15 cellular contexts compared by ENCODE assay signal in the genomic region with DNA sequence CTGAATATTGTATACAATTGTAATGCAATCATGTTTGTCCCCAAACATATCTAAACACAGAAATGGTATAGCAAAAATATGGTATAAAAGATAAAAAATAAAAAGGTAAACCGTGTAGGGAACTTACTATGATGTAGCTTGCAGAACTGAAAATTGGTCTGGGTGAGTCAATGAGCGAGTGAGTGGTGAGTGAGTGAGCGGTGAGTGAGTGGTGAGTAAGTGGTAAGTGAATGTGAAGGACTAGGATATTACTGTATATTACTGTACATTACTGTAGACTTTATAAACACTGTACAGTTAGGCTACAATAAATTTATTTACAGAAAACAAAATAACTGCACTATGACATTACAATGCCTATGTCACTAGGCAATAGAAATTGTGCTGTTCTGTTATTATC.
A peak's percentile ranks its signal among the peaks of the same experiment; 100 is the strongest.
DNase-seq lines count a peak whose midpoint lies in the region; ATAC-seq and TF ChIP-seq lines count a peak whose summit lies in the region.
"Had no signal": no experiment of that assay in that cellular context is flagged by ENCODE, and none has a peak within 500 bp of the region (broad histone marks: within the 10 kb centered on the region; RNA-seq: fewer than 3 reads in every experiment).

No MANE protein-coding gene starts in this region.

- no peak overlapping the region for H3K9ac ChIP-seq in mammary epithelial cell (ENCODE audit: insufficient read depth, low read length)

- no peak overlapping the region for H3K4me2 ChIP-seq in mammary epithelial cell (ENCODE audit: insufficient read depth, low read depth, low read length)

- no peak overlapping the region for H3K27ac Mint-ChIP-seq in HFFc6
- H3K27ac Mint-ChIP-seq: CD4-positive, alpha-beta memory T cell had no signal

- H3K36me3 ChIP-seq in Panc1 (ENCODE audit: control insufficient read depth, insufficient read depth, low read length) (no peaks in the 10 kb centered on the region), mammary epithelial cell (ENCODE audit: insufficient read depth, low read length) (no peaks in the 10 kb centered on the region)

- no peak overlapping the region for H2AFZ ChIP-seq in mammary epithelial cell (ENCODE audit: low read depth, low read length)

- H4K20me1 ChIP-seq in mammary epithelial cell (ENCODE audit: insufficient read depth, low read length) = no peaks in the 10 kb centered on the region

- H3K4me3 ChIP-seq in Panc1 (ENCODE audit: low read depth in 2 of 2, low read length in 2 of 2) (no peak overlapping the region), mammary epithelial cell (replicated peaks in 1 of 3; ENCODE audit: insufficient read depth in 1 of 3, low read depth in 2 of 3, low read length in 3 of 3) (no peak overlapping the region)
- H3K4me3 ChIP-seq: SK-N-MC had no signal

- in situ Hi-C loops in Panc1 (cut with HindIII; ENCODE audit: low pct_unique_long_range_greater_than_20kb, low sequenced_read_pairs) = no loop called here
- in situ Hi-C loops in mammary epithelial cell (cut with MboI; ENCODE audit: low sequenced_read_pairs in 2 of 2) = no loop called here

- WGBS in mammary epithelial cell (ENCODE audit: low coverage, missing lambda C conversion rate) = 73% methylated on average over 3 of the region's 3 CpGs

- no peak for ATAC-seq in Panc1
- ATAC-seq in GM18907 (IDR thresholded peaks at IDR 0.05; ENCODE audit: unreplicated experiment) = no peak
- no peak for ATAC-seq in HG02840 (IDR thresholded peaks at IDR 0.05; ENCODE audit: low FRiP score, unreplicated experiment)
- ATAC-seq: Right ventricle myocardium inferior had no signal

- POLR2A ChIA-PET in Panc1 (lab: Charles Lee) = no interaction called here

- H3K9me3 Mint-ChIP-seq in HFFc6 = peaks cover 4% of the 10 kb centered on the region

- H3K9me3 ChIP-seq in Panc1 (ENCODE audit: control insufficient read depth, insufficient read depth, low read depth, low read length) (no peaks in the 10 kb centered on the region), mammary epithelial cell (replicated peaks; ENCODE audit: insufficient read depth, low read length) (no peaks in the 10 kb centered on the region)

- dilution Hi-C loops in mammary epithelial cell (cut with HindIII; ENCODE audit: low sequenced_read_pairs) = no loop called here

- H3K27ac ChIP-seq in Panc1 (ENCODE audit: low read length) = no peak overlapping the region
- H3K27ac ChIP-seq in mammary epithelial cell (ENCODE audit: insufficient read depth, low read depth, low read length) = no peak overlapping the region
- H3K27ac ChIP-seq: SK-N-MC had no signal

- H3K4me3 Mint-ChIP-seq in HFFc6 = no peak overlapping the region
- H3K4me3 Mint-ChIP-seq: CD4-positive, alpha-beta memory T cell had no signal

- intact Hi-C loops in Panc1 (cut with micrococcal nuclease; ENCODE audit: unreplicated experiment) = no loop called here
- intact Hi-C loops in mammary epithelial cell (cut with micrococcal nuclease) = no loop called here

- H3K79me2 ChIP-seq in mammary epithelial cell (ENCODE audit: insufficient read depth, low read length) = no peaks in the 10 kb centered on the region

- DNase-seq in HFFc6 = peak; percentile 28
- DNase-seq in Panc1 (ENCODE audit: low read depth, low spot score) = peak; percentile 4
- DNase-seq in mammary epithelial cell = peak; percentile 52
- peak; percentile 2 for DNase-seq in kidney glomerular epithelial cell (lab: John Stamatoyannopoulos, UW)
- no peak for DNase-seq in SKM-1 treated with dmso at 0.1 percent for 144 hours (lab: John Stamatoyannopoulos, UW; ENCODE audit: unreplicated experiment)
- DNase-seq: CD4-positive, alpha-beta memory T cell; NCI-H1436 treated with DMSO at 0.1 percent for 48 hours; NCI-H2029 treated with DMSO at 0.1 percent for 48 hours; NCI-H2171 treated with DMSO at 0.1 percent for 48 hours; NCI-H748 treated with DMSO at 0.1 percent for 48 hours; OCI-M1 had no signal

- BruUV-seq in Panc1 (replicated peaks; lab: Mats Ljungman, UMichigan) (no TSS peak), mammary epithelial cell (replicated peaks; lab: Mats Ljungman, UMichigan) (no TSS peak)

- no peaks in the 10 kb centered on the region for H3K4me1 ChIP-seq in Panc1 (ENCODE audit: control insufficient read depth, insufficient read depth, low read length)
- H3K4me1 ChIP-seq in mammary epithelial cell (ENCODE audit: insufficient read depth, low read length) = no peaks in the 10 kb centered on the region

- H3K27me3 Mint-ChIP-seq in HFFc6 (ENCODE audit: insufficient read depth) = peaks cover 3% of the 10 kb centered on the region; the same call in 1 of the 2 replicates
- H3K27me3 Mint-ChIP-seq: CD4-positive, alpha-beta memory T cell had no signal

- CTCF ChIA-PET in Panc1 (lab: Charles Lee) (no interaction called here), mammary epithelial cell (lab: Charles Lee; ENCODE audit: low non-redundant PET) (no interaction called here)

- H3K27me3 ChIP-seq in Panc1 (ENCODE audit: control insufficient read depth, insufficient read depth, low read length) = no peaks in the 10 kb centered on the region
- H3K27me3 ChIP-seq in mammary epithelial cell (ENCODE audit: insufficient read depth, low read length) = no peaks in the 10 kb centered on the region

- no peaks in the 10 kb centered on the region; the same call in 1 of the 2 replicates for H3K4me1 Mint-ChIP-seq in HFFc6 (ENCODE audit: low read depth)
- H3K4me1 Mint-ChIP-seq: CD4-positive, alpha-beta memory T cell had no signal

- no peak for TF ChIP-seq CTCF in HFFc6 (IDR thresholded peaks at IDR 0.05)
- TF ChIP-seq CTCF in Panc1 (IDR thresholded peaks at IDR 0.05) = no peak
- no peak for TF ChIP-seq CTCF in mammary epithelial cell (conservative IDR thresholded peaks at IDR 0.05 in 1 of 2, IDR thresholded peaks at IDR 0.05 in 1 of 2; ENCODE audit: extremely low read depth in 1 of 2, insufficient read depth in 1 of 2, low read depth in 1 of 2, low read length in 2 of 2)

- H3K36me3 Mint-ChIP-seq in HFFc6 (ENCODE audit: low read depth) = no peaks in the 10 kb centered on the region
- H3K36me3 Mint-ChIP-seq: CD4-positive, alpha-beta memory T cell had no signal
